23 cellular contexts compared by ENCODE assay signal in genomic region chr1:230646710-230647302, GRCh38. TPM values are rescaled to one million over a fixed set of nuclear protein-coding genes. Genes with fewer than 3 reads are reported as not detected.
DNase-seq lines count a peak whose midpoint lies in the region; ATAC-seq, FAIRE-seq and TF ChIP-seq lines count a peak whose summit lies in the region.
"Had no signal": no experiment of that assay in that cellular context is flagged by ENCODE, and none has a peak within 500 bp of the region (broad histone marks: within the 10 kb centered on the region; RNA-seq: fewer than 3 reads in every experiment).

No MANE protein-coding gene starts in this region.

- H3K4me3 Mint-ChIP-seq in activated naive CD8-positive, alpha-beta T cell, result peak overlapping the region; percentile 30
- H3K4me3 Mint-ChIP-seq in activated naive CD8-positive, alpha-beta T cell treated with anti-CD3 and anti-CD28 coated beads for 36 hours, result no peak overlapping the region
- H3K4me3 Mint-ChIP-seq in neural crest cell (peak overlapping the region; percentile 17), neural progenitor cell (no peak overlapping the region)

- H3K9me3 ChIP-seq in K562 (replicated peaks; ENCODE audit: control insufficient read depth, insufficient read depth, low read depth, low read length) (no peaks in the 10 kb centered on the region), neural progenitor cell (ENCODE audit: low read depth) (peaks cover 8% of the 10 kb centered on the region)
- H3K9me3 ChIP-seq: SK-N-SH had no signal

- DNase-seq in activated naive CD8-positive, alpha-beta T cell treated with anti-CD3 and anti-CD28 coated beads for 36 hours, result no peak
- DNase-seq in K562 (ENCODE audit: extremely low read depth in 1 of 4, low spot score in 3 of 4), result no peak
- no peak for DNase-seq in neural crest cell (ENCODE audit: low read depth, low spot score)
- DNase-seq in neural progenitor cell (ENCODE audit: low spot score), result no peak
- DNase-seq in stimulated activated naive CD4-positive, alpha-beta T cell treated with Interleukin-2 at 50 U/mL for 16 hours (lab: John Stamatoyannopoulos, UW), result no peak
- no peak for DNase-seq in AG08395 (ENCODE audit: low spot score)
- DNase-seq: AML-193; CD8-positive, alpha-beta memory T cell; DMS79 treated with DMSO at 0.1 percent for 48 hours; Karpas-422; MV-4-11; NCI-H1105; NCI-H1436 treated with DMSO at 0.1 percent for 48 hours; NCI-H187 treated with DMSO at 0.1 percent for 48 hours; NCI-H446; NCI-H524 treated with DMSO at 0.1 percent for 48 hours; NCI-H774; PC-3; SK-N-SH had no signal

- no peak for TF ChIP-seq RAD21 in K562 (CRISPR knock-in tag; conservative IDR thresholded peaks at IDR 0.05 in 1 of 2, IDR thresholded peaks at IDR 0.05 in 1 of 2)

- H3F3A ChIP-seq in neural progenitor cell (ENCODE audit: low read depth), result no peaks in the 10 kb centered on the region

- H3K27ac ChIP-seq in K562 (ENCODE audit: extremely low read depth, low read depth, low read length) (no peak overlapping the region), neural progenitor cell (no peak overlapping the region)
- H3K27ac ChIP-seq: BLaER1 treated with 17β-estradiol and CSF1 and Interleukin-3, amounts not matched to agents 10 nM and 100 nM had no signal

- H3K4me1 ChIP-seq in K562 (replicated peaks in 1 of 2; ENCODE audit: control insufficient read depth in 2 of 2, insufficient read depth in 2 of 2, low read length in 2 of 2), result peaks cover 8 to 29% of the 10 kb centered on the region in 2 experiments; a peak in 4 of 5 replicates
- peaks cover 11% of the 10 kb centered on the region for H3K4me1 ChIP-seq in neural progenitor cell

- intact Hi-C loops in K562 (cut with micrococcal nuclease), result loop anchor here (10.0 kb wide), 1 partner anchor 218 kb away; the partner anchor contains the start of gene C1orf198

- H2AFZ ChIP-seq in K562 (ENCODE audit: low read depth, low read length) (no peak overlapping the region), neural progenitor cell (replicated peaks) (no peak overlapping the region)

- peaks cover 78% of the 10 kb centered on the region for H3K4me1 Mint-ChIP-seq in activated naive CD8-positive, alpha-beta T cell (ENCODE audit: low read depth)
- H3K4me1 Mint-ChIP-seq in activated naive CD8-positive, alpha-beta T cell treated with anti-CD3 and anti-CD28 coated beads for 36 hours, result peaks cover 62% of the 10 kb centered on the region
- H3K4me1 Mint-ChIP-seq in neural crest cell (peaks cover 27% of the 10 kb centered on the region), neural progenitor cell (peaks cover 14% of the 10 kb centered on the region)

- peaks cover 27% of the 10 kb centered on the region for H4K20me1 ChIP-seq in K562 (replicated peaks; ENCODE audit: control insufficient read depth, insufficient read depth, low read length)
- peaks cover 34% of the 10 kb centered on the region for H4K20me1 ChIP-seq in neural progenitor cell (ENCODE audit: low read depth)

- no peak for ATAC-seq in K562
- ATAC-seq: PC-3 had no signal

- TF ChIP-seq EP300 in K562 (IDR thresholded peaks at IDR 0.05; ENCODE audit: low read length), result no peak

- TF ChIP-seq CTCF in K562 (IDR thresholded peaks at IDR 0.05 in 2 of 3, conservative IDR thresholded peaks at IDR 0.05 in 1 of 3; ENCODE audit: insufficient read depth in 2 of 3, low read depth in 1 of 3, low read length in 3 of 3) (no peak), neural crest cell (conservative IDR thresholded peaks at IDR 0.05) (no peak), neural progenitor cell (IDR thresholded peaks at IDR 0.05) (no peak)

- H3K79me2 ChIP-seq in K562 (ENCODE audit: control insufficient read depth, insufficient read depth, low read length) (peaks cover 91% of the 10 kb centered on the region), neural progenitor cell (ENCODE audit: low read depth) (peaks cover 90% of the 10 kb centered on the region)

- CTCF ChIA-PET in K562 (lab: Yijun Ruan, JAX; ENCODE audit: low intra/inter-chr PET ratio), result no interaction called here

- H3K27ac Mint-ChIP-seq in activated naive CD8-positive, alpha-beta T cell, result peak overlapping the region; percentile 13
- no peak overlapping the region for H3K27ac Mint-ChIP-seq in activated naive CD8-positive, alpha-beta T cell treated with anti-CD3 and anti-CD28 coated beads for 36 hours
- H3K27ac Mint-ChIP-seq in neural crest cell (ENCODE audit: unreplicated experiment), result no peak overlapping the region
- H3K27ac Mint-ChIP-seq in neural progenitor cell, result no peak overlapping the region

- in situ Hi-C loops in K562 (cut with MboI), result no loop called here

- H3K27me3 Mint-ChIP-seq in activated naive CD8-positive, alpha-beta T cell, result no peaks in the 10 kb centered on the region
- H3K27me3 Mint-ChIP-seq in activated naive CD8-positive, alpha-beta T cell treated with anti-CD3 and anti-CD28 coated beads for 36 hours, result no peaks in the 10 kb centered on the region
- H3K27me3 Mint-ChIP-seq in neural crest cell (ENCODE audit: low read depth) (no peaks in the 10 kb centered on the region), neural progenitor cell (ENCODE audit: insufficient read depth, low read depth) (no peaks in the 10 kb centered on the region)
- H3K27me3 Mint-ChIP-seq: CD8-positive, alpha-beta memory T cell had no signal

- TF ChIP-seq POLR2A in K562 (conservative IDR thresholded peaks at IDR 0.05), result no peak

- FAIRE-seq in K562 (lab: Jason Lieb, UNC), result no peak
- FAIRE-seq: A204.1, GM12892 had no signal

- peaks cover 12% of the 10 kb centered on the region for H3K36me3 Mint-ChIP-seq in activated naive CD8-positive, alpha-beta T cell
- peaks cover 41% of the 10 kb centered on the region for H3K36me3 Mint-ChIP-seq in activated naive CD8-positive, alpha-beta T cell treated with anti-CD3 and anti-CD28 coated beads for 36 hours
- H3K36me3 Mint-ChIP-seq in neural crest cell (ENCODE audit: low read depth), result peaks cover 15% of the 10 kb centered on the region
- H3K36me3 Mint-ChIP-seq in neural progenitor cell, result peaks cover 3% of the 10 kb centered on the region

- H3K4me3 ChIP-seq in K562, result no peak overlapping the region
- H3K4me3 ChIP-seq in neural progenitor cell, result no peak overlapping the region
- H3K4me3 ChIP-seq: BLaER1 treated with 17β-estradiol and CSF1 and Interleukin-3, amounts not matched to agents 10 nM and 100 nM had no signal

- 49% methylated on average over 4 of the region's 4 CpGs for WGBS in K562 (ENCODE audit: insufficient coverage, low coverage, missing lambda C conversion rate)

- no peak overlapping the region for H3K9ac ChIP-seq in K562 (ENCODE audit: insufficient read depth in 1 of 2, low read depth in 2 of 2, low read length in 2 of 2)
- no peak overlapping the region for H3K9ac ChIP-seq in neural progenitor cell
- H3K9ac ChIP-seq: BLaER1 treated with 17β-estradiol and CSF1 and Interleukin-3, amounts not matched to agents 10 nM and 100 nM; SK-N-SH had no signal

- BruUV-seq in K562 (replicated peaks; lab: Mats Ljungman, UMichigan), result no TSS peak

- no peaks in the 10 kb centered on the region for H3K27me3 ChIP-seq in K562 (ENCODE audit: control insufficient read depth in 2 of 2, insufficient read depth in 2 of 2, low read length in 2 of 2)
- no peaks in the 10 kb centered on the region for H3K27me3 ChIP-seq in neural progenitor cell
- H3K27me3 ChIP-seq: BLaER1 treated with 17β-estradiol and CSF1 and Interleukin-3, amounts not matched to agents 10 nM and 100 nM had no signal

- POLR2A ChIA-PET in K562 (lab: Yijun Ruan, JAX), result no interaction called here

- H3K4me2 ChIP-seq in K562 (ENCODE audit: insufficient read depth, low read length) (no peak overlapping the region), neural progenitor cell (no peak overlapping the region)
- H3K4me2 ChIP-seq: BLaER1 treated with 17β-estradiol and CSF1 and Interleukin-3, amounts not matched to agents 10 nM and 100 nM; SK-N-SH had no signal

- H3K36me3 ChIP-seq in K562 (ENCODE audit: control insufficient read depth, insufficient read depth, low read length), result peaks cover 5% of the 10 kb centered on the region
- peaks cover 8% of the 10 kb centered on the region for H3K36me3 ChIP-seq in neural progenitor cell

- no peaks in the 10 kb centered on the region for H3K9me3 Mint-ChIP-seq in activated naive CD8-positive, alpha-beta T cell (ENCODE audit: low read depth)
- H3K9me3 Mint-ChIP-seq in activated naive CD8-positive, alpha-beta T cell treated with anti-CD3 and anti-CD28 coated beads for 36 hours, result no peaks in the 10 kb centered on the region
- peaks cover 4% of the 10 kb centered on the region for H3K9me3 Mint-ChIP-seq in neural crest cell
- H3K9me3 Mint-ChIP-seq in neural progenitor cell, result peaks cover 17% of the 10 kb centered on the region
- H3K9me3 Mint-ChIP-seq: CD8-positive, alpha-beta memory T cell had no signal

- no peaks in the 10 kb centered on the region for H3K9me1 ChIP-seq in K562 (ENCODE audit: control insufficient read depth, insufficient read depth, low read length)

TF ChIP-seq in K562, 482 proteins besides CTCF, POLR2A, EP300 and RAD21 (continues in another document):
- TF ChIP-seq FOSL1 (tag; conservative IDR thresholded peaks at IDR 0.05) (peak; percentile 44; the same call in 1 of the 2 replicates), ZKSCAN8 (CRISPR knock-in tag; IDR thresholded peaks at IDR 0.05) (0 out of 2 replicates have a peak, but pooled peaks have one; percentile 40), GATAD2B (IDR thresholded peaks at IDR 0.05; ENCODE audit: borderline replicate concordance) (no peak), ZNF316 (IDR thresholded peaks at IDR 0.05) (peak; percentile 60)

RNA-seq across cellular contexts. Expression of gene COG2, which starts 4.5 kb away (rescaled TPM):
- 10 to 100 TPM; 41.0 to 41.7 TPM for total RNA-seq in activated naive CD8-positive, alpha-beta T cell treated with anti-CD3 and anti-CD28 coated beads for 36 hours
- total RNA-seq in K562 (2011; cell fraction: chromatin; rRNA removed; ENCODE audit: low replicate concordance), result 23.5 and 49.3 TPM in 2 replicates
- total RNA-seq in K562 (2011; cell fraction: nucleolus; rRNA removed), result 14.7 and 17.4 TPM in 2 replicates
- 22.7 and 32.1 TPM in 2 replicates for total RNA-seq in K562 (2011; cell fraction: nucleoplasm; rRNA removed)
- total RNA-seq in K562 (2014; rRNA removed) (40.2 and 51.7 TPM in 2 replicates), K562 (2014; rRNA removed; fragmentation: Illumina TruSeq; extraction: Trizol) (33.3 and 36.7 TPM in 2 replicates), K562 (2015; rRNA removed; fragmentation: Illumina TruSeq; extraction: Trizol) (33.5 and 34.8 TPM in 2 replicates), K562 (2021) (36.2 and 43.9 TPM in 2 replicates), neural crest cell (38.2 and 40.2 TPM in 2 replicates), neural progenitor cell (ENCODE audit: low replicate concordance) (33.5 and 38.9 TPM in 2 replicates)
- polyA plus RNA-seq in K562 (2011; rRNA removed) (21.8 and 24.0 TPM in 2 replicates), K562 (2014; fragmentation: Illumina TruSeq; extraction: Trizol) (31.3 and 33.5 TPM in 2 replicates), K562 (2014; fragmentation: Nextera tagmentation; extraction: Ambion mirVana) (10 to 100 TPM; 22.0 to 31.3 TPM), K562 (2014; rRNA removed) (26.8 and 30.9 TPM in 2 replicates)
- polyA plus RNA-seq in K562 (2011; cell fraction: cytosol; rRNA removed), result 9.3 and 11.5 TPM in 2 replicates
- polyA plus RNA-seq in K562 (2011; cell fraction: nucleus; rRNA removed), result 35.5 and 37.9 TPM in 2 replicates
- polyA plus RNA-seq in K562 (2012), result 18.1 and 20.6 TPM in 2 replicates
- 33.3 and 34.4 TPM in 2 replicates for polyA minus RNA-seq in K562 (2011; rRNA and poly(A)+ RNA removed)
- polyA minus RNA-seq in K562 (2011; cell fraction: cytosol; rRNA and poly(A)+ RNA removed), result 14.9 and 15.0 TPM in 2 replicates
- 17.6 and 32.9 TPM in 2 replicates for polyA minus RNA-seq in K562 (2011; cell fraction: nucleus; rRNA and poly(A)+ RNA removed)

Comparison
In these comparisons a context has a peak if more than half of its experiments do, and no peak if none do; other contexts are left out.
1. H3K4me3 Mint-ChIP-seq: peak in activated naive CD8-positive, alpha-beta T cell (single experiment) and neural crest cell (single experiment); none in activated naive CD8-positive, alpha-beta T cell treated with anti-CD3 and anti-CD28 coated beads for 36 hours (single experiment) and neural progenitor cell (single experiment).